In genomic region chr10:73139251-73139650, GRCh38 we compare ENCODE assay signal across 23 cellular contexts.
"Had no signal": no experiment of that assay in that cellular context is flagged by ENCODE, and none has a peak within 500 bp of the region (broad histone marks: within the 10 kb centered on the region; RNA-seq: fewer than 3 reads in every experiment).

No MANE protein-coding gene starts in this region.

- H3K27me3 Mint-ChIP-seq: memory B cell; naive thymus-derived CD4-positive, alpha-beta T cell had no signal

- DNase-seq: dermis blood vessel endothelial cell; effector memory CD4-positive, alpha-beta T cell; erythroblast; esophagus squamous epithelium; foreskin fibroblast; heart left ventricle; kidney; mucosa of descending colon; naive thymus-derived CD4-positive, alpha-beta T cell; nucleus accumbens; sigmoid colon; stimulated activated CD4-positive, alpha-beta T cell treated with anti-CD3 and anti-CD28 coated beads, Interleukin-2, amount 100 ng/mL, for 24 hours; stimulated activated CD4-positive, alpha-beta T cell treated with anti-CD3 and anti-CD28 coated beads, Interleukin-4, amount 100 ng/mL, for 24 hours; stimulated activated naive CD4-positive, alpha-beta T cell treated with Interleukin-2 at 50 U/mL for 16 hours; transverse colon; upper lobe of right lung; uterus had no signal

- H3K4me1 Mint-ChIP-seq: memory B cell; mesothelial cell of epicardium; naive thymus-derived CD4-positive, alpha-beta T cell; nephron; stimulated activated effector memory CD8-positive, alpha-beta T cell treated with anti-CD3 and anti-CD28 coated beads, Interleukin-12 subunit alpha, Interleukin-12 subunit beta, amount 100 ng/mL, for 72 hours had no signal

- ATAC-seq: gastroesophageal sphincter; heart left ventricle; left lobe of liver; mucosa of descending colon; naive thymus-derived CD4-positive, alpha-beta T cell; stimulated activated effector memory CD8-positive, alpha-beta T cell treated with anti-CD3 and anti-CD28 coated beads, Interleukin-12 subunit alpha, Interleukin-12 subunit beta, amount 100 ng/mL, for 72 hours; upper lobe of right lung had no signal

- H3K27ac Mint-ChIP-seq: memory B cell; mesothelial cell of epicardium; nephron; stimulated activated effector memory CD8-positive, alpha-beta T cell treated with anti-CD3 and anti-CD28 coated beads, Interleukin-12 subunit alpha, Interleukin-12 subunit beta, amount 100 ng/mL, for 72 hours had no signal

- H3K4me3 Mint-ChIP-seq: memory B cell; mesothelial cell of epicardium; naive thymus-derived CD4-positive, alpha-beta T cell; nephron; stimulated activated effector memory CD8-positive, alpha-beta T cell treated with anti-CD3 and anti-CD28 coated beads, Interleukin-12 subunit alpha, Interleukin-12 subunit beta, amount 100 ng/mL, for 72 hours had no signal

- H3K9me3 Mint-ChIP-seq: memory B cell; mesothelial cell of epicardium; naive thymus-derived CD4-positive, alpha-beta T cell; nephron; stimulated activated effector memory CD8-positive, alpha-beta T cell treated with anti-CD3 and anti-CD28 coated beads, Interleukin-12 subunit alpha, Interleukin-12 subunit beta, amount 100 ng/mL, for 72 hours had no signal
